ENCODE assay signal across 8 cellular contexts in the genomic region with DNA sequence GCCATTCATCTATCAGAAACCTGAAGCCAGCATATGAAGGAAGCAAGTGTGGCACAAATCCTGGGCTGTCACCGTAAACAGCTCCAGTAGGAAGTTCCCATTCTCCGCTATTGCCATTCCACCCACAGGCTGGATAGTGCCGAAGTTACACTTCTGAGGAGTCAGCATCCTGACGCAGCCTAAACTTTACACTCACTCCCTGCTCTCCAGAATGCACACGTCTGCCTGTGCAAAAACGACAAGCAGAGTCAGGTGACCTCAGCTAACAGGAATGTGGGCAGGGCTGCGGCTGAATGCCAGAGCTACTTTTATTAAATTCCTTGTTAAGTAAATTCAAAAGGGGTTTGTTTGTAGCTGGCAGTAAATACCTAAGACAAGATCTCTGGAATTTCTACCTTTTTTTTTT. TPM values are rescaled to one million over a fixed set of nuclear protein-coding genes. Genes with fewer than 3 reads are reported as not detected.
A peak's percentile ranks its signal among the peaks of the same experiment; 100 is the strongest.
DNase-seq lines count a peak whose midpoint lies in the region; ATAC-seq and TF ChIP-seq lines count a peak whose summit lies in the region.

No MANE protein-coding gene starts in this region.

- H3K9me3 ChIP-seq in RWPE2 (ENCODE audit: severe bottlenecking) = no peaks in the 10 kb centered on the region
- no peaks in the 10 kb centered on the region for H3K9me3 ChIP-seq in prostate gland

- TF ChIP-seq CTCF in RWPE2 (IDR thresholded peaks at IDR 0.05; ENCODE audit: poor library complexity, severe bottlenecking) (no peak), fibroblast of villous mesenchyme (IDR thresholded peaks at IDR 0.05; ENCODE audit: insufficient read depth, low read depth, low read length) (no peak), prostate gland (IDR thresholded peaks at IDR 0.05) (no peak)

- H3K36me3 ChIP-seq in RWPE2 (ENCODE audit: low read depth) (peaks cover 62% of the 10 kb centered on the region), prostate gland (peaks cover 0 to 8% of the 10 kb centered on the region in 2 donors)

- H3K27me3 ChIP-seq in RWPE2 (ENCODE audit: insufficient read depth, poor library complexity, severe bottlenecking) = no peaks in the 10 kb centered on the region
- no peaks in the 10 kb centered on the region for H3K27me3 ChIP-seq in prostate gland (replicated peaks; ENCODE audit: insufficient read depth)

- peak overlapping the region; percentile 96 for H3K27ac ChIP-seq in RWPE2 (ENCODE audit: poor library complexity, severe bottlenecking)
- H3K27ac ChIP-seq in prostate gland = peak overlapping the region; percentile 49 to 76

- 17% methylated on average over 7 of the region's 7 CpGs for WGBS in prostate gland

- TF ChIP-seq POLR2A in prostate gland (IDR thresholded peaks at IDR 0.05) = peak; percentile 25

- intact Hi-C loops in prostate gland (cut with DNase I) = no loop called here

- H3K4me3 ChIP-seq in RWPE2 (ENCODE audit: severe bottlenecking) = peak overlapping the region; percentile 17
- H3K4me3 ChIP-seq in fibroblast of villous mesenchyme (ENCODE audit: low read depth, low read length) = no peak overlapping the region
- no peak overlapping the region for H3K4me3 ChIP-seq in prostate gland

- H3K4me1 ChIP-seq in RWPE2 (ENCODE audit: insufficient read depth, poor library complexity, severe bottlenecking) (peaks cover 20% of the 10 kb centered on the region), prostate gland (replicated peaks) (no peaks in the 10 kb centered on the region)

- ATAC-seq in RWPE2 (ENCODE audit: low read depth) (peak; percentile 98), HG03521 (IDR thresholded peaks at IDR 0.05; ENCODE audit: unreplicated experiment) (no peak), HG03039 (IDR thresholded peaks at IDR 0.05; ENCODE audit: unreplicated experiment) (no peak)

- DNase-seq in ELR (ENCODE audit: low read depth) (peak; percentile 96), RWPE2 (ENCODE audit: low spot score) (peak; percentile 92), fibroblast of villous mesenchyme (ENCODE audit: low read depth) (peak; percentile 92), prostate gland (ENCODE audit: low spot score) (peak; percentile 93), NCI-H187 treated with DMSO at 0.1 percent for 48 hours (lab: John Stamatoyannopoulos, UW) (no peak), NOMO-1 treated with DMSO at 0.1 percent for 48 hours (lab: John Stamatoyannopoulos, UW; ENCODE audit: unreplicated experiment) (no peak)

RNA-seq across cellular contexts. Expression of gene NFRKB, which starts 33.7 kb away (rescaled TPM):
- total RNA-seq in fibroblast of villous mesenchyme = 17.4 and 22.5 TPM in 2 replicates
- total RNA-seq in prostate gland = 10 to 100 TPM; 26.2 to 51.4 TPM

RNA-seq across cellular contexts. Expression of gene TMEM45B, which starts 46.1 kb away (rescaled TPM):
- total RNA-seq in fibroblast of villous mesenchyme (not detected in 2 replicates), prostate gland (10 to 100 TPM in 1 of 2 donors, 1 to 10 TPM in 1; 5.2 to 11.0 TPM)

Comparison
In these comparisons a context has a peak if more than half of its experiments do, and no peak if none do; other contexts are left out.
1. DNase-seq: peak in ELR (single experiment), RWPE2 (single experiment), fibroblast of villous mesenchyme (single experiment) and prostate gland (single experiment); none in NCI-H187 treated with DMSO at 0.1 percent for 48 hours (single experiment) and NOMO-1 treated with DMSO at 0.1 percent for 48 hours (single experiment).